In the genomic region with DNA sequence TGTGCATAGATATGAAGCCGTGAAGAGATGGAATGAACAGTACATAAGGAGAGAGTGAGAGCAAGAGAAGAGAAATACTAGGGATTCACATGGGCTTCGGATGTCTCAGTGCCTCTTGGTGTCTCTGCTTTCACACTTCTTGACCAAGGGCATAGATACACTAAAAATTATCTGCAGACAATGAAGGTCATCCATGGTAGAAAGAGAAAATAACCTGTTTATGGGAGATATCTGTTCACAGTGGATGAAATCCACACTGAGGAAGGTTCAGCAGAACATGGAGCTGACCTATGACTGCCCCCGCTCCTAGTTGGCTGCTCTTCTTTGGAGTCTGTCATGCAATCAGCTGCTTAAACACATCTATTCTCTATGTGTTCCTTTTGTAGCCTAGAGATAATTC, we compare ENCODE assay signal across 11 cellular contexts. TPM values are rescaled to one million over a fixed set of nuclear protein-coding genes. Genes with fewer than 3 reads are reported as not detected.
"Had no signal": no experiment of that assay in that cellular context is flagged by ENCODE, and none has a peak within 500 bp of the region (broad histone marks: within the 10 kb centered on the region; RNA-seq: fewer than 3 reads in every experiment).

No MANE protein-coding gene starts in this region.

RNA-seq across cellular contexts. Expression of gene AKR1C1, which starts 6.1 kb away (rescaled TPM):
- total RNA-seq: activated B cell treated with CpG ODN at 0.5 μM for 24 hours had no signal

RNA-seq across cellular contexts. Expression of gene AKR1C2, which starts 34.4 kb away (rescaled TPM):
- total RNA-seq: activated B cell treated with CpG ODN at 0.5 μM for 24 hours; activated CD4-positive, alpha-beta memory T cell treated with anti-CD3 and anti-CD28 coated beads, Interleukin-2, amount 10 ng/mL, durations not matched to agents 7 days and 5 days; activated CD4-positive, alpha-beta T cell treated with anti-CD3 and anti-CD28 coated beads for 36 hours; activated CD4-positive, alpha-beta T cell treated with anti-CD3 and anti-CD28 coated beads, Interleukin-2, amount 10 ng/mL, durations not matched to agents 24 days and 14 days; activated CD8-positive, alpha-beta memory T cell treated with anti-CD3 and anti-CD28 coated beads for 36 hours; activated CD8-positive, alpha-beta memory T cell treated with anti-CD3 and anti-CD28 coated beads, Interleukin-2, amount 10 ng/mL, durations not matched to agents 7 days and 5 days; activated CD8-positive, alpha-beta T cell treated with anti-CD3 and anti-CD28 coated beads for 36 hours; activated CD8-positive, alpha-beta T cell treated with anti-CD3 and anti-CD28 coated beads, Interleukin-2, amount 10 ng/mL, durations not matched to agents 7 days and 5 days; T-helper 1 cell treated with Interleukin-12 subunit alpha and Interleukin-12 subunit beta and Interleukin-4 antibody, amounts not matched to agents 30 ng/mL and 1 ng/mL, for 36 hours; T-helper 17 cell; T-helper 2 cell treated with Interferon-gamma antibody and Interleukin-4, amounts not matched to agents 100 ng/mL and 5 ng/mL, for 36 hours had no signal
